8 cellular contexts compared by ENCODE assay signal in genomic region chr21:29849735-29850176, GRCh38.
A peak's percentile ranks its signal among the peaks of the same experiment; 100 is the strongest.
DNase-seq lines count a peak whose midpoint lies in the region; ATAC-seq lines count a peak whose summit lies in the region.

No MANE protein-coding gene starts in this region.

- no peak overlapping the region for H3K4me3 ChIP-seq in mesenchymal stem cell (ENCODE audit: insufficient read depth in 1 of 2, low read depth in 1 of 2, low read length in 2 of 2)

- no peaks in the 10 kb centered on the region for H3K36me3 ChIP-seq in mesenchymal stem cell (ENCODE audit: control insufficient read depth in 1 of 2, insufficient read depth in 2 of 2, low read depth in 1 of 2, low read length in 2 of 2)

- no peak overlapping the region for H3K4me2 ChIP-seq in mesenchymal stem cell (ENCODE audit: low read length, poor library complexity, severe bottlenecking)

- no peak overlapping the region for H2BK120ac ChIP-seq in mesenchymal stem cell (ENCODE audit: low read depth, low read length)

- H4K8ac ChIP-seq in mesenchymal stem cell (ENCODE audit: low read length): no peak overlapping the region

- no peaks in the 10 kb centered on the region for H3K9me3 Mint-ChIP-seq in activated CD4-positive, alpha-beta T cell treated with anti-CD3 and anti-CD28 coated beads for 36 hours (ENCODE audit: low read depth)
- H3K9me3 Mint-ChIP-seq in stimulated activated naive B cell treated with anti-CD40 and anti-IgM and Interleukin-4, amounts not matched to agents 10 μg/mL and 1 μg/mL and 100 μg/mL, for 72 hours: no peaks in the 10 kb centered on the region

- no peak overlapping the region for H3K18ac ChIP-seq in mesenchymal stem cell (ENCODE audit: low read depth in 1 of 2, low read length in 2 of 2)

- H3K27me3 Mint-ChIP-seq in activated CD4-positive, alpha-beta T cell treated with anti-CD3 and anti-CD28 coated beads for 36 hours: peaks cover 14% of the 10 kb centered on the region
- peaks cover 8 to 16% of the 10 kb centered on the region in 2 donors for H3K27me3 Mint-ChIP-seq in stimulated activated naive B cell treated with anti-CD40 and anti-IgM and Interleukin-4, amounts not matched to agents 10 μg/mL and 1 μg/mL and 100 μg/mL, for 72 hours

- no peak overlapping the region for H3K9ac ChIP-seq in mesenchymal stem cell (ENCODE audit: low read length)

- H3K4me1 ChIP-seq in mesenchymal stem cell (ENCODE audit: control insufficient read depth, insufficient read depth, low read depth, low read length): no peaks in the 10 kb centered on the region

- CTCF ChIA-PET in activated CD4-positive, alpha-beta T cell treated with anti-CD3 and anti-CD28 coated beads for 36 hours (lab: Charles Lee): interaction anchor here (0.6 to 1.7 kb wide), 14 partner anchors 9 to 761 kb away, joined by 3 to 8 read pairs (median 3); no protein-coding TSS in a partner anchor

- no peaks in the 10 kb centered on the region for H3K36me3 Mint-ChIP-seq in activated CD4-positive, alpha-beta T cell treated with anti-CD3 and anti-CD28 coated beads for 36 hours (ENCODE audit: low read depth)
- no peaks in the 10 kb centered on the region for H3K36me3 Mint-ChIP-seq in stimulated activated naive B cell treated with anti-CD40 and anti-IgM and Interleukin-4, amounts not matched to agents 10 μg/mL and 1 μg/mL and 100 μg/mL, for 72 hours

- POLR2A ChIA-PET in activated CD4-positive, alpha-beta T cell treated with anti-CD3 and anti-CD28 coated beads for 36 hours (lab: Charles Lee): interaction anchor here (0.7 kb wide), 1 partner anchor 1914 kb away, joined by 3 read pairs; no protein-coding TSS in a partner anchor

- H4K91ac ChIP-seq in mesenchymal stem cell (ENCODE audit: low read length): no peak overlapping the region

- H2BK5ac ChIP-seq in mesenchymal stem cell (ENCODE audit: low read depth, low read length, poor library complexity, severe bottlenecking): no peak overlapping the region

- intact Hi-C loops in activated CD4-positive, alpha-beta T cell treated with anti-CD3 and anti-CD28 coated beads for 36 hours (cut with DNase I, micrococcal nuclease): loop anchor here (1.0 to 5.0 kb wide), 5 partner anchors 373 to 759 kb away; no protein-coding TSS in a partner anchor

- peak; percentile 99 for ATAC-seq in GM19395 (IDR thresholded peaks at IDR 0.05; ENCODE audit: unreplicated experiment)
- peak; percentile 99 for ATAC-seq in HG03378 (IDR thresholded peaks at IDR 0.05; ENCODE audit: unreplicated experiment)
- ATAC-seq in activated CD4-positive, alpha-beta T cell treated with anti-CD3 and anti-CD28 coated beads for 36 hours: peak; percentile 95
- peak; percentile 97 to 100 for ATAC-seq in stimulated activated naive B cell treated with anti-CD40 and anti-IgM and Interleukin-4, amounts not matched to agents 10 μg/mL and 1 μg/mL and 100 μg/mL, for 72 hours (replicated peaks)

- no peak overlapping the region for H3K27ac Mint-ChIP-seq in activated CD4-positive, alpha-beta T cell treated with anti-CD3 and anti-CD28 coated beads for 36 hours
- H3K27ac Mint-ChIP-seq in stimulated activated naive B cell treated with anti-CD40 and anti-IgM and Interleukin-4, amounts not matched to agents 10 μg/mL and 1 μg/mL and 100 μg/mL, for 72 hours: no peak overlapping the region

- no peak overlapping the region for H2AFZ ChIP-seq in mesenchymal stem cell (ENCODE audit: low read depth, low read length)

- H3K27me3 ChIP-seq in mesenchymal stem cell (ENCODE audit: control insufficient read depth in 1 of 2, insufficient read depth in 1 of 2, low read length in 2 of 2): no peaks in the 10 kb centered on the region

- H3K14ac ChIP-seq in mesenchymal stem cell (ENCODE audit: low read length in 2 of 2): no peak overlapping the region

- H3K79me1 ChIP-seq in mesenchymal stem cell (replicated peaks; ENCODE audit: low read length, poor library complexity, severe bottlenecking): no peaks in the 10 kb centered on the region

- no peak overlapping the region for H3K4me3 Mint-ChIP-seq in activated CD4-positive, alpha-beta T cell treated with anti-CD3 and anti-CD28 coated beads for 36 hours
- no peak overlapping the region for H3K4me3 Mint-ChIP-seq in stimulated activated naive B cell treated with anti-CD40 and anti-IgM and Interleukin-4, amounts not matched to agents 10 μg/mL and 1 μg/mL and 100 μg/mL, for 72 hours

- H3K27ac ChIP-seq in mesenchymal stem cell (ENCODE audit: low read length, poor library complexity, severe bottlenecking): no peak overlapping the region

- no peak overlapping the region for H3K23ac ChIP-seq in mesenchymal stem cell (ENCODE audit: low read length in 2 of 2)

- no peak overlapping the region for H3K4ac ChIP-seq in mesenchymal stem cell (ENCODE audit: low read depth in 1 of 2, low read length in 2 of 2)

- 40% methylated on average over 5 of the region's 6 CpGs for WGBS in mesenchymal stem cell

- H2AK5ac ChIP-seq in mesenchymal stem cell (ENCODE audit: low read length, severe bottlenecking): no peak overlapping the region

- no peaks in the 10 kb centered on the region for H3K9me3 ChIP-seq in mesenchymal stem cell (ENCODE audit: control insufficient read depth, low read length)

- H3K4me1 Mint-ChIP-seq in activated CD4-positive, alpha-beta T cell treated with anti-CD3 and anti-CD28 coated beads for 36 hours: no peaks in the 10 kb centered on the region
- no peaks in the 10 kb centered on the region for H3K4me1 Mint-ChIP-seq in stimulated activated naive B cell treated with anti-CD40 and anti-IgM and Interleukin-4, amounts not matched to agents 10 μg/mL and 1 μg/mL and 100 μg/mL, for 72 hours

- DNase-seq in COLO829 (ENCODE audit: low spot score) (peak; percentile 44), NCI-H345 treated with DMSO at 0.1 percent for 48 hours (lab: John Stamatoyannopoulos, UW; ENCODE audit: unreplicated experiment) (peak; percentile 53), mesenchymal stem cell (peak; percentile 62)
- DNase-seq in activated CD4-positive, alpha-beta T cell treated with anti-CD3 and anti-CD28 coated beads for 36 hours: peak; percentile 64
- DNase-seq in effector CD4-positive, alpha-beta T cell: peak; percentile 21
- DNase-seq in stimulated activated naive B cell treated with anti-CD40 and anti-IgM and Interleukin-4, amounts not matched to agents 10 μg/mL and 1 μg/mL and 100 μg/mL, for 72 hours: peak; percentile 28

- no peak overlapping the region for H2BK12ac ChIP-seq in mesenchymal stem cell (ENCODE audit: low read length in 2 of 2)

- H2BK15ac ChIP-seq in mesenchymal stem cell (ENCODE audit: low read depth, poor library complexity, severe bottlenecking): no peak overlapping the region
